Comparison of ENCODE assay signal across 1 cellular context in genomic region chr11:105821366-105821765, GRCh38.
TF ChIP-seq lines count a peak whose summit lies in the region.

No MANE protein-coding gene starts in this region.

TF ChIP-seq in H1, 55 proteins besides CTCF, POLR2A, EP300 and RAD21:
- TF ChIP-seq TCF12 (IDR thresholded peaks at IDR 0.05; ENCODE audit: low read depth, low read length) (no peak), SP1 (IDR thresholded peaks at IDR 0.05; ENCODE audit: low read depth, low read length) (no peak), SIRT6 (IDR thresholded peaks at IDR 0.05; ENCODE audit: low read length) (no peak), CBX8 (IDR thresholded peaks at IDR 0.05; ENCODE audit: borderline replicate concordance, low read depth, low read length) (no peak), SIN3A (conservative IDR thresholded peaks at IDR 0.05 in 1 of 2, IDR thresholded peaks at IDR 0.05 in 1 of 2; ENCODE audit: low read depth in 1 of 2, low read length in 2 of 2) (no peak), JUN (IDR thresholded peaks at IDR 0.05; ENCODE audit: low read depth, low read length) (no peak), JUND (IDR thresholded peaks at IDR 0.05; ENCODE audit: low read length) (no peak), USF2 (IDR thresholded peaks at IDR 0.05; ENCODE audit: low read length) (no peak), ZNF274 (IDR thresholded peaks at IDR 0.05; ENCODE audit: borderline replicate concordance, extremely low read depth, low read length) (no peak), CEBPB (IDR thresholded peaks at IDR 0.05; ENCODE audit: low read depth, low read length) (no peak), BACH1 (IDR thresholded peaks at IDR 0.05; ENCODE audit: low read length) (no peak), KDM1A (IDR thresholded peaks at IDR 0.05; ENCODE audit: borderline replicate concordance, low read length) (no peak), TBP (IDR thresholded peaks at IDR 0.05; ENCODE audit: low read depth, low read length) (no peak), KDM5A (IDR thresholded peaks at IDR 0.05; ENCODE audit: low read length) (no peak), RFX5 (IDR thresholded peaks at IDR 0.05; ENCODE audit: borderline replicate concordance, low read depth, low read length) (no peak)
- TF ChIP-seq, protein P1, sequence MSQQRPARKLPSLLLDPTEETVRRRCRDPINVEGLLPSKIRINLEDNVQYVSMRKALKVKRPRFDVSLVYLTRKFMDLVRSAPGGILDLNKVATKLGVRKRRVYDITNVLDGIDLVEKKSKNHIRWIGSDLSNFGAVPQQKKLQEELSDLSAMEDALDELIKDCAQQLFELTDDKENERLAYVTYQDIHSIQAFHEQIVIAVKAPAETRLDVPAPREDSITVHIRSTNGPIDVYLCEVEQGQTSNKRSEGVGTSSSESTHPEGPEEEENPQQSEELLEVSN (IDR thresholded peaks at IDR 0.05), result no peak
